In genomic region chr6:84766118-84766683, GRCh38 we compare ENCODE assay signal across 15 cellular contexts. TPM values are rescaled to one million over a fixed set of nuclear protein-coding genes. Genes with fewer than 3 reads are reported as not detected.
DNase-seq lines count a peak whose midpoint lies in the region; TF ChIP-seq lines count a peak whose summit lies in the region.
"Had no signal": no experiment of that assay in that cellular context is flagged by ENCODE, and none has a peak within 500 bp of the region (broad histone marks: within the 10 kb centered on the region; RNA-seq: fewer than 3 reads in every experiment).

No MANE protein-coding gene starts in this region.

- peaks cover 10% of the 10 kb centered on the region for H3K4me1 ChIP-seq in HUES64 (ENCODE audit: insufficient read depth, low read length)
- peaks cover 11% of the 10 kb centered on the region for H3K4me1 ChIP-seq in iPS-18a (ENCODE audit: control insufficient read depth, low read depth, low read length)
- H3K4me1 ChIP-seq in osteoblast (ENCODE audit: insufficient read depth, low read length): peaks cover 7% of the 10 kb centered on the region

- H3K9ac ChIP-seq in HUES64 (ENCODE audit: low read depth, low read length) (no peak overlapping the region), iPS-18a (ENCODE audit: low read length) (no peak overlapping the region)

- H3K79me2 ChIP-seq in osteoblast (ENCODE audit: insufficient read depth, low read length): peaks cover 21% of the 10 kb centered on the region

- H2AFZ ChIP-seq in osteoblast (ENCODE audit: low read length): no peak overlapping the region

- H3K27ac ChIP-seq in HUES64 (ENCODE audit: low read depth, low read length) (no peak overlapping the region), cingulate gyrus (ENCODE audit: low read depth, low read length) (peak overlapping the region; percentile 49), iPS-18a (ENCODE audit: low read length) (no peak overlapping the region), osteoblast (ENCODE audit: low read depth, low read length) (no peak overlapping the region)
- H3K27ac ChIP-seq: epithelial cell of prostate, gastroesophageal sphincter, VCaP had no signal

- WGBS in HUES64: under 1% methylated on average over 29 of the region's 29 CpGs

- H3K27me3 ChIP-seq in HUES64 (ENCODE audit: insufficient read depth, low read length) (peaks cover 99% of the 10 kb centered on the region), iPS-18a (ENCODE audit: control insufficient read depth, insufficient read depth, low read length) (peaks cover 100% of the 10 kb centered on the region), osteoblast (ENCODE audit: insufficient read depth, low read length) (peaks cover 12% of the 10 kb centered on the region)

- H3K36me3 ChIP-seq in HUES64 (ENCODE audit: insufficient read depth, low read length): no peaks in the 10 kb centered on the region
- H3K36me3 ChIP-seq in iPS-18a (ENCODE audit: control insufficient read depth, low read depth, low read length): no peaks in the 10 kb centered on the region
- H3K36me3 ChIP-seq in osteoblast (ENCODE audit: insufficient read depth, low read length): no peaks in the 10 kb centered on the region
- H3K36me3 ChIP-seq: gastroesophageal sphincter had no signal

- DNase-seq in osteoblast (ENCODE audit: insufficient read length, low spot score, missing footprints): peak; percentile 32
- DNase-seq in stimulated activated CD4-positive, alpha-beta T cell treated with anti-CD3 and anti-CD28 coated beads, Interleukin-2, amount 100 ng/mL, for 48 hours: no peak
- no peak for DNase-seq in glomerular visceral epithelial cell (ENCODE audit: extremely low spot score)
- no peak for DNase-seq in NCI-H1417 (lab: John Stamatoyannopoulos, UW)
- DNase-seq: NCI-H345; stimulated activated CD4-positive, alpha-beta T cell treated with anti-CD3 and anti-CD28 coated beads, Interleukin-4, amount 100 ng/mL, for 1 hour; T-cell had no signal

- no peak overlapping the region for H3K4me2 ChIP-seq in osteoblast (ENCODE audit: insufficient read depth, low read length)

- H3K4me3 ChIP-seq in HUES64 (ENCODE audit: low read length) (peak overlapping the region; percentile 36), iPS-18a (ENCODE audit: low read length) (peak overlapping the region; percentile 33), osteoblast (ENCODE audit: insufficient read depth, low read length) (no peak overlapping the region)
- H3K4me3 ChIP-seq: gastroesophageal sphincter had no signal

- no peak for TF ChIP-seq CTCF in osteoblast (IDR thresholded peaks at IDR 0.05; ENCODE audit: extremely low read depth, low read depth, low read length)

- peaks cover under 1% of the 10 kb centered on the region for H4K20me1 ChIP-seq in osteoblast (ENCODE audit: insufficient read depth, low read length)

- H3K9me3 ChIP-seq in HUES64 (ENCODE audit: insufficient read depth, low read depth, low read length): no peaks in the 10 kb centered on the region
- H3K9me3 ChIP-seq in iPS-18a (ENCODE audit: control insufficient read depth, low read depth, low read length): no peaks in the 10 kb centered on the region
- no peaks in the 10 kb centered on the region for H3K9me3 ChIP-seq in osteoblast (ENCODE audit: low read depth, low read length)

RNA-seq across cellular contexts. Expression of gene TBX18, which starts 1.8 kb away (rescaled TPM):
- polyA plus RNA-seq in HUES64 (2013, experiment 1 of 2): 0.15 TPM
- polyA plus RNA-seq in HUES64 (2013, experiment 2 of 2): not detected
- 64.1 and 65.1 TPM in 2 replicates for total RNA-seq in osteoblast
- total RNA-seq: activated CD8-positive, alpha-beta memory T cell treated with anti-CD3 and anti-CD28 coated beads for 36 hours; activated T-helper 2 cell treated with anti-CD3 and anti-CD28 coated beads, Interferon-gamma antibody, Interleukin-2, Interleukin-4, amounts not matched to agents 10 μg/mL and 5 μg/mL and 100 μg/mL, durations not matched to agents 14 hours and 24 hours and 36 hours; T-cell had no signal
